Comparison of ENCODE assay signal across 8 cellular contexts in the genomic region with DNA sequence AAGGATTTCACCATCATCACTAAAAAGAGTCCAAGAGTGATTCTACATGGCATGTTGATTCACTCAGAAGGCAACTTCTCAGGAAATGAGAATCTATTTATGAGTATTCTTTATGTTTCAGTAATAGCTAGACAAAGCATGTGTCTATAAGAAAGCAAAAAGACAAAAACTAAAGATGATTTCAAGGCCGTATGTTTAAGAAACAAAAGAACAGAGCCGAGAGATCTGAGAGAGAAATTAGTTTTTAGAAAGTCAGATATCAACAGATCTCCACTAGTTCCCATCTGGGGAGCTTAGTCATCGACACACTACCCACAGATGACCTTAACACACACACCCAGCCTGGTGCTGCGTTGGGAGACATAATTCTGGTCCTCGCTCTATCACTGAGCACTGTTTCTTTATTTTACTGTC. TPM values are rescaled to one million over a fixed set of nuclear protein-coding genes. Genes with fewer than 3 reads are reported as not detected.
DNase-seq lines count a peak whose midpoint lies in the region; ATAC-seq and TF ChIP-seq lines count a peak whose summit lies in the region.

No MANE protein-coding gene starts in this region.

- no peak overlapping the region for H2BK5ac ChIP-seq in neuronal stem cell (ENCODE audit: low read length)

- H3K27ac Mint-ChIP-seq in HFFc6 = peak overlapping the region; percentile 30

- no peak overlapping the region for H3K18ac ChIP-seq in neuronal stem cell (ENCODE audit: low read length)

- H3K4me3 Mint-ChIP-seq in HFFc6 = peak overlapping the region; percentile 20

- H3K23ac ChIP-seq in neuronal stem cell (ENCODE audit: low read depth, low read length, poor library complexity) = no peak overlapping the region

- no peak overlapping the region for H3K14ac ChIP-seq in neuronal stem cell (ENCODE audit: low read length)

- no peak overlapping the region for H2AFZ ChIP-seq in neuronal stem cell (ENCODE audit: low read length)

- H3K4me3 ChIP-seq in mucosa of descending colon (no peak overlapping the region), neuronal stem cell (ENCODE audit: low read length in 2 of 2) (no peak overlapping the region)

- H3K27me3 ChIP-seq in neuronal stem cell (ENCODE audit: control insufficient read depth in 3 of 3, insufficient read depth in 3 of 3, low read depth in 1 of 3, low read length in 3 of 3) = no peaks in the 10 kb centered on the region

- no peak for TF ChIP-seq CTCF in HFFc6 (IDR thresholded peaks at IDR 0.05)
- no peak for TF ChIP-seq CTCF in mucosa of descending colon (IDR thresholded peaks at IDR 0.05)

- no peak overlapping the region for H2BK15ac ChIP-seq in neuronal stem cell (ENCODE audit: low read length)

- no peak overlapping the region for H3K27ac ChIP-seq in neuronal stem cell (replicated peaks; ENCODE audit: low read length)

- DNase-seq in HFFc6 (peak; percentile 71), mucosa of descending colon (no peak), DMS79 (lab: John Stamatoyannopoulos, UW) (no peak), neuronal stem cell (ENCODE audit: low spot score) (no peak), HPDE6-E6E7 (ENCODE audit: extremely low spot score) (no peak), retina (no peak)
- DNase-seq in activated CD4-positive, alpha-beta T cell treated with anti-CD3 and anti-CD28 coated beads, Interleukin-2, amount 50 U/mL, for 48 hours = peak; percentile 36 to 45

- H2BK12ac ChIP-seq in neuronal stem cell (ENCODE audit: low read length) = no peak overlapping the region

- no peaks in the 10 kb centered on the region for H3K9me3 ChIP-seq in mucosa of descending colon
- peaks cover 0 to 2% of the 10 kb centered on the region in 2 donors for H3K9me3 ChIP-seq in neuronal stem cell (replicated peaks in 1 of 2; ENCODE audit: control insufficient read depth in 2 of 2, insufficient read depth in 1 of 2, low read depth in 1 of 2, low read length in 2 of 2)

- WGBS in neuronal stem cell (ENCODE audit: extremely low coverage in 2 of 2, insufficient read length in 2 of 2, insufficient replicate concordance in 1 of 2), 2 donors = no CpG with 5 or more reads among the region's 5 CpGs

- ATAC-seq in GM18502 (IDR thresholded peaks at IDR 0.05; ENCODE audit: poor library complexity, unreplicated experiment) (peak; percentile 54), mucosa of descending colon (peak; percentile 51)

- peaks cover 1% of the 10 kb centered on the region; the same call in 1 of the 2 replicates for H3K27me3 Mint-ChIP-seq in HFFc6 (ENCODE audit: insufficient read depth)

- H4K8ac ChIP-seq in neuronal stem cell (ENCODE audit: low read depth, low read length) = no peak overlapping the region

- no peak overlapping the region for H4K91ac ChIP-seq in neuronal stem cell (ENCODE audit: low read depth, low read length, poor library complexity)

- intact Hi-C loops in mucosa of descending colon (cut with DNase I, micrococcal nuclease) = no loop called here

- peaks cover 5% of the 10 kb centered on the region for H3K4me1 ChIP-seq in mucosa of descending colon (ENCODE audit: low read depth)
- peaks cover 8 to 14% of the 10 kb centered on the region in 2 donors for H3K4me1 ChIP-seq in neuronal stem cell (ENCODE audit: control insufficient read depth in 2 of 2, insufficient read depth in 1 of 2, low read depth in 1 of 2, low read length in 2 of 2)

- H3K79me1 ChIP-seq in neuronal stem cell (ENCODE audit: low read depth, low read length) = peaks cover 1% of the 10 kb centered on the region

- H3K4me2 ChIP-seq in neuronal stem cell (ENCODE audit: insufficient read depth, low read length, poor library complexity, severe bottlenecking) = no peak overlapping the region

- H3K4me1 Mint-ChIP-seq in HFFc6 (ENCODE audit: low read depth) = peaks cover 38% of the 10 kb centered on the region

- H3K36me3 ChIP-seq in mucosa of descending colon (ENCODE audit: low read depth) = no peaks in the 10 kb centered on the region
- H3K36me3 ChIP-seq in neuronal stem cell (replicated peaks in 1 of 2; ENCODE audit: control insufficient read depth in 2 of 2, insufficient read depth in 2 of 2, low read length in 2 of 2) = no peaks in the 10 kb centered on the region

- no peaks in the 10 kb centered on the region for H3K36me3 Mint-ChIP-seq in HFFc6 (ENCODE audit: low read depth)

- no peak overlapping the region for H3K9ac ChIP-seq in neuronal stem cell (ENCODE audit: low read depth, low read length, poor library complexity)

- no peaks in the 10 kb centered on the region for H3K9me3 Mint-ChIP-seq in HFFc6

- no peak overlapping the region for H2BK120ac ChIP-seq in neuronal stem cell (ENCODE audit: low read depth, low read length)

- H2AK5ac ChIP-seq in neuronal stem cell (ENCODE audit: low read depth, low read length) = no peak overlapping the region

- H3K4ac ChIP-seq in neuronal stem cell (ENCODE audit: low read length) = no peak overlapping the region

RNA-seq across cellular contexts. Expression of a gene that starts 21.0 kb away (rescaled TPM):
- 10 to 100 TPM; 50.1 to 67.9 (median 58.9) TPM for total RNA-seq in HFFc6 (2021; fragmentation: NEBNext Ultra II Directional; extraction: Animal tissue kit (Norgen Biotek cat#: 25700))
- 10 to 100 TPM; 17.2 to 29.4 (median 21.2) TPM for total RNA-seq in mucosa of descending colon
- polyA plus RNA-seq in neuronal stem cell (2013, experiment 1 of 2) = 20.6 TPM
- 21.3 TPM for polyA plus RNA-seq in neuronal stem cell (2013, experiment 2 of 2)

Comparison
In these comparisons a context has a peak if more than half of its experiments do, and no peak if none do; other contexts are left out.
1. DNase-seq: peak in HFFc6 (single experiment) and activated CD4-positive, alpha-beta T cell treated with anti-CD3 and anti-CD28 coated beads, Interleukin-2, amount 50 U/mL, for 48 hours (2 of 2); none in mucosa of descending colon (0 of 3), DMS79 (single experiment), neuronal stem cell (single experiment), HPDE6-E6E7 (single experiment) and retina (single experiment).